In genomic region chr20:44714701-44715494, GRCh38 we compare ENCODE assay signal across 8 cellular contexts. TPM values are rescaled to one million over a fixed set of nuclear protein-coding genes. Genes with fewer than 3 reads are reported as not detected.
DNase-seq lines count a peak whose midpoint lies in the region; ATAC-seq and TF ChIP-seq lines count a peak whose summit lies in the region.

TSS of gene CCN5 (plus strand) at chr20:44715369. CDS start at chr20:44715391, 22 bp downstream.

- H3K4me1 ChIP-seq in BE2C (no peaks in the 10 kb centered on the region), Karpas-422 (ENCODE audit: low read length) (no peaks in the 10 kb centered on the region)

- H2AFZ ChIP-seq in Karpas-422 (ENCODE audit: low read length) = no peak within 1 kb of the TSS

- no peaks in the 10 kb centered on the region for H3K9me3 ChIP-seq in BE2C
- H3K9me3 ChIP-seq in Karpas-422 (ENCODE audit: low read length) = no peaks in the 10 kb centered on the region

- H3K4me3 ChIP-seq in BE2C (ENCODE audit: low read depth, low read length) (no peak within 1 kb of the TSS), Karpas-422 (ENCODE audit: low read length) (no peak within 1 kb of the TSS)

- H3K4me1 Mint-ChIP-seq in chondrocyte (ENCODE audit: low read depth) = peaks cover 41% of the 10 kb centered on the region

- TF ChIP-seq CTCF in BE2C (IDR thresholded peaks at IDR 0.05; ENCODE audit: low read depth, low read length) (no peak), chondrocyte (IDR thresholded peaks at IDR 0.05) (no peak)

- no peaks in the 10 kb centered on the region for H3K27me3 Mint-ChIP-seq in chondrocyte (ENCODE audit: low read depth)

- no peaks in the 10 kb centered on the region for H3K79me2 ChIP-seq in Karpas-422 (ENCODE audit: low read length)

- no peak within 1 kb of the TSS for H3K4me3 Mint-ChIP-seq in chondrocyte (ENCODE audit: unreplicated experiment)

- no peaks in the 10 kb centered on the region for H3K9me3 Mint-ChIP-seq in chondrocyte (ENCODE audit: low read depth)

- 0 out of 2 replicates have a peak, but pooled peaks cover 2% of the 10 kb centered on the region for H4K20me1 ChIP-seq in Karpas-422 (ENCODE audit: insufficient read depth, low read depth, low read length)

- no peak within 1 kb of the TSS for H3K4me2 ChIP-seq in Karpas-422 (ENCODE audit: low read depth, low read length, poor library complexity, severe bottlenecking)

- no peaks in the 10 kb centered on the region for H3K36me3 Mint-ChIP-seq in chondrocyte (ENCODE audit: low read depth)

- ATAC-seq in HG03469 (IDR thresholded peaks at IDR 0.05; ENCODE audit: unreplicated experiment) (no peak), GM21360 (IDR thresholded peaks at IDR 0.05; ENCODE audit: unreplicated experiment) (no peak)

- no peak within 1 kb of the TSS for H3K27ac ChIP-seq in Karpas-422 (ENCODE audit: low read length)

- no peaks in the 10 kb centered on the region for H3K9me2 ChIP-seq in Karpas-422 (replicated peaks; ENCODE audit: insufficient read depth, low read length)

- no peaks in the 10 kb centered on the region for H3K36me3 ChIP-seq in BE2C
- no peaks in the 10 kb centered on the region for H3K36me3 ChIP-seq in Karpas-422 (ENCODE audit: insufficient read depth, low read length)

- DNase-seq in BE2C (peak; percentile 75), NCI-H2029 treated with DMSO at 0.1 percent for 48 hours (lab: John Stamatoyannopoulos, UW) (peak; percentile 59), chondrocyte (ENCODE audit: low spot score) (no peak), medulla oblongata (ENCODE audit: extremely low spot score) (peak; percentile 70), Karpas-422 (no peak)
- DNase-seq in activated CD8-positive, alpha-beta memory T cell treated with anti-CD3 and anti-CD28 coated beads, Interleukin-2, amount 50 U/mL, for 4 hours = no peak

- no peak within 1 kb of the TSS for H3K9ac ChIP-seq in Karpas-422 (ENCODE audit: low read length)

- H3K27ac Mint-ChIP-seq in chondrocyte (ENCODE audit: unreplicated experiment) = peak within 1 kb of the TSS; percentile 81

- H3K27me3 ChIP-seq in BE2C = no peaks in the 10 kb centered on the region
- H3K27me3 ChIP-seq in Karpas-422 (ENCODE audit: low read length) = no peaks in the 10 kb centered on the region

RNA-seq across cellular contexts. Expression of gene CCN5, which starts in this region (rescaled TPM):
- polyA plus RNA-seq in BE2C (2012; ENCODE audit: insufficient read depth, insufficient read length, low read depth) = 0.32 TPM
- 1.6 to 1.7 TPM (median 1.7 TPM) in 3 replicates for total RNA-seq in chondrocyte
- total RNA-seq in Karpas-422 (2014; rRNA removed; shearing (Covaris generic); ENCODE audit: low replicate concordance) = not detected in 2 replicates

Comparison
In these comparisons a context has a peak if more than half of its experiments do, and no peak if none do; other contexts are left out.
1. DNase-seq: peak in BE2C (single experiment), NCI-H2029 treated with DMSO at 0.1 percent for 48 hours (single experiment) and medulla oblongata (single experiment); none in chondrocyte (single experiment), Karpas-422 (single experiment) and activated CD8-positive, alpha-beta memory T cell treated with anti-CD3 and anti-CD28 coated beads, Interleukin-2, amount 50 U/mL, for 4 hours (single experiment).